30 cellular contexts compared by ENCODE assay signal in the genomic region with DNA sequence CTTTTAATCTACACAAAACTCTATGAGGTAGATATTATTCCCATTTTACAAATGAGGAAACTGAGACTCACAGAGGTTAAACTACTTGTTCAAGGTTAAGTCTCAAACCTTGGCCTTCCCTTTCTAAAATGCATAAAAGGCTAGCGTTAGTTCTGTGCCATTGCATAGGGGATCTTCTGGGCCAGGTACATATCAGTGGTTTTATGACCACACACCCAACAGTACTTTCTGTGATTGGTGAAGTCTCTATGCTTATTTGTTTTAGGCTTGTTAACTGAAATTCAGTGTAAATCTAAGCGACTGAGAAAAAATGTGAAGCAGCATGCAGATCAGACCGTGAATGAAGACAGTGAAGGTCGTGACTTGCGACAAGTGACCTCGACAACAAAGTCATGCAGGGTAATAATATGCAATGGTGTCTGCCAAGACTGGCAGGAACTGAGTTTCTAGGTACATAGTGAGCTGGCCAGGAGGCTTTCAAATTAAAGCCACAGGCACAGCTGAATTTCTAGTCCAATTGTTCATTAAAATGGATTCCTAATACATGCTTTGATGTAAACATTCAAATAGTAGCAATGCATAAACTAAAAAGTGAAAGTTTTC. TPM values are rescaled to one million over a fixed set of nuclear protein-coding genes. Genes with fewer than 3 reads are reported as not detected.
"Had no signal": no experiment of that assay in that cellular context is flagged by ENCODE, and none has a peak within 500 bp of the region (broad histone marks: within the 10 kb centered on the region; RNA-seq: fewer than 3 reads in every experiment).

No MANE protein-coding gene starts in this region.

- H3K4me1 Mint-ChIP-seq: activated CD4-positive, alpha-beta T cell treated with anti-CD3 and anti-CD28 coated beads for 36 hours; activated CD4-positive, alpha-beta T cell treated with anti-CD3 and anti-CD28 coated beads, Interleukin-2, amount 10 ng/mL, durations not matched to agents 24 days and 14 days; activated CD8-positive, alpha-beta memory T cell treated with anti-CD3 and anti-CD28 coated beads, Interleukin-2, amount 10 ng/mL, durations not matched to agents 7 days and 5 days; activated naive CD4-positive, alpha-beta T cell treated with anti-CD3 and anti-CD28 coated beads, Interleukin-2, amount 50 U/mL, for 24 hours; activated naive CD8-positive, alpha-beta T cell treated with anti-CD3 and anti-CD28 coated beads for 36 hours; activated naive CD8-positive, alpha-beta T cell treated with anti-CD3 and anti-CD28 coated beads, Interleukin-2, amount 50 U/mL, for 24 hours had no signal

- H3K9me3 Mint-ChIP-seq: activated CD4-positive, alpha-beta memory T cell treated with anti-CD3 and anti-CD28 coated beads for 36 hours; activated naive CD4-positive, alpha-beta T cell treated with anti-CD3 and anti-CD28 coated beads for 36 hours; activated naive CD4-positive, alpha-beta T cell treated with anti-CD3 and anti-CD28 coated beads, Interleukin-2, amount 50 U/mL, for 24 hours; activated naive CD8-positive, alpha-beta T cell treated with anti-CD3 and anti-CD28 coated beads for 36 hours; activated naive CD8-positive, alpha-beta T cell treated with anti-CD3 and anti-CD28 coated beads, Interleukin-2, amount 50 U/mL, for 24 hours; activated T-helper 1 cell treated with anti-CD3 and anti-CD28 coated beads, Interleukin-12 subunit alpha, Interleukin-12 subunit beta, Interleukin-2, Interleukin-4 antibody, amounts not matched to agents 30 ng/mL and 10 ng/mL and 1 ng/mL, durations not matched to agents 14 hours and 24 hours and 36 hours; activated T-helper 2 cell treated with anti-CD3 and anti-CD28 coated beads, Interferon-gamma antibody, Interleukin-2, Interleukin-4, amounts not matched to agents 10 μg/mL and 5 μg/mL and 100 μg/mL, durations not matched to agents 14 hours and 24 hours and 36 hours; brain had no signal

- DNase-seq: activated CD4-positive, alpha-beta memory T cell treated with anti-CD3 and anti-CD28 coated beads for 36 hours; activated CD4-positive, alpha-beta T cell treated with anti-CD3 and anti-CD28 coated beads for 36 hours; activated CD4-positive, alpha-beta T cell treated with anti-CD3 and anti-CD28 coated beads, Interleukin-2, amount 10 ng/mL, durations not matched to agents 24 days and 14 days; activated CD4-positive, CD25-positive, alpha-beta regulatory T cell; activated CD4-positive, CD25-positive, alpha-beta regulatory T cell treated with anti-CD3 and anti-CD28 coated beads, Interleukin-2, amount 50 U/mL, for 72 hours; activated CD8-positive, alpha-beta memory T cell treated with anti-CD3 and anti-CD28 coated beads, Interleukin-2, amount 10 ng/mL, durations not matched to agents 7 days and 5 days; activated CD8-positive, alpha-beta memory T cell treated with anti-CD3 and anti-CD28 coated beads, Interleukin-2, amount 50 U/mL, for 4 hours; activated CD8-positive, alpha-beta T cell treated with anti-CD3 and anti-CD28 coated beads, Interleukin-2, amount 10 ng/mL, durations not matched to agents 7 days and 5 days; activated effector memory CD4-positive, alpha-beta T cell treated with anti-CD3 and anti-CD28 coated beads, Interleukin-2, amount 50 U/mL, for 16 hours; activated naive CD4-positive, alpha-beta T cell treated with anti-CD3 and anti-CD28 coated beads for 36 hours; activated naive CD8-positive, alpha-beta T cell treated with anti-CD3 and anti-CD28 coated beads for 36 hours; activated naive CD8-positive, alpha-beta T cell treated with anti-CD3 and anti-CD28 coated beads, Interleukin-2, amount 50 U/mL, for 24 hours; activated T-cell treated with anti-CD3 and anti-CD28 coated beads, Interleukin-2, amount 50 U/mL, for 1 hour; activated T-cell treated with anti-CD3 and anti-CD28 coated beads, Interleukin-2, amount 50 U/mL, for 48 hours; central memory CD4-positive, alpha-beta T cell; cerebellar nuclear complex; colonic mucosa; effector CD8-positive, alpha-beta T cell; esophagus squamous epithelium; foreskin melanocyte; T-helper 2 cell had no signal

- ATAC-seq: activated CD4-positive, alpha-beta T cell treated with anti-CD3 and anti-CD28 coated beads for 36 hours; activated CD8-positive, alpha-beta memory T cell treated with anti-CD3 and anti-CD28 coated beads, Interleukin-2, amount 10 ng/mL, durations not matched to agents 7 days and 5 days; activated CD8-positive, alpha-beta T cell treated with anti-CD3 and anti-CD28 coated beads, Interleukin-2, amount 10 ng/mL, durations not matched to agents 7 days and 5 days; activated naive CD8-positive, alpha-beta T cell treated with anti-CD3 and anti-CD28 coated beads, Interleukin-2, amount 50 U/mL, for 24 hours; gastroesophageal sphincter had no signal

- H3K36me3 ChIP-seq: ascending aorta, breast epithelium, cardiac muscle cell, colonic mucosa, esophagus squamous epithelium, gastroesophageal sphincter had no signal

- H3K9me3 ChIP-seq: ascending aorta, breast epithelium, colonic mucosa, esophagus squamous epithelium, gastroesophageal sphincter had no signal

- H3K36me3 Mint-ChIP-seq: activated CD4-positive, alpha-beta memory T cell treated with anti-CD3 and anti-CD28 coated beads for 36 hours; activated CD8-positive, alpha-beta memory T cell treated with anti-CD3 and anti-CD28 coated beads, Interleukin-2, amount 10 ng/mL, durations not matched to agents 7 days and 5 days; activated naive CD4-positive, alpha-beta T cell treated with anti-CD3 and anti-CD28 coated beads, Interleukin-2, amount 50 U/mL, for 24 hours; activated naive CD8-positive, alpha-beta T cell treated with anti-CD3 and anti-CD28 coated beads for 36 hours; brain had no signal

- H3K4me3 Mint-ChIP-seq: activated CD4-positive, alpha-beta memory T cell treated with anti-CD3 and anti-CD28 coated beads for 36 hours; activated CD4-positive, alpha-beta T cell treated with anti-CD3 and anti-CD28 coated beads for 36 hours; activated CD4-positive, alpha-beta T cell treated with anti-CD3 and anti-CD28 coated beads, Interleukin-2, amount 10 ng/mL, durations not matched to agents 24 days and 14 days; activated CD8-positive, alpha-beta memory T cell treated with anti-CD3 and anti-CD28 coated beads, Interleukin-2, amount 10 ng/mL, durations not matched to agents 7 days and 5 days; activated CD8-positive, alpha-beta T cell treated with anti-CD3 and anti-CD28 coated beads, Interleukin-2, amount 10 ng/mL, durations not matched to agents 7 days and 5 days; activated naive CD4-positive, alpha-beta T cell treated with anti-CD3 and anti-CD28 coated beads for 36 hours; activated naive CD4-positive, alpha-beta T cell treated with anti-CD3 and anti-CD28 coated beads, Interleukin-2, amount 50 U/mL, for 24 hours; activated naive CD8-positive, alpha-beta T cell treated with anti-CD3 and anti-CD28 coated beads for 36 hours; activated naive CD8-positive, alpha-beta T cell treated with anti-CD3 and anti-CD28 coated beads, Interleukin-2, amount 50 U/mL, for 24 hours; activated T-helper 1 cell treated with anti-CD3 and anti-CD28 coated beads, Interleukin-12 subunit alpha, Interleukin-12 subunit beta, Interleukin-2, Interleukin-4 antibody, amounts not matched to agents 30 ng/mL and 10 ng/mL and 1 ng/mL, durations not matched to agents 14 hours and 24 hours and 36 hours; brain had no signal

- H3K4me3 ChIP-seq: ascending aorta, breast epithelium, cardiac muscle cell, colonic mucosa, esophagus squamous epithelium, gastroesophageal sphincter had no signal

- H3K27me3 ChIP-seq: ascending aorta, cardiac muscle cell, colonic mucosa, esophagus squamous epithelium, gastroesophageal sphincter had no signal

- H3K27ac Mint-ChIP-seq: activated CD4-positive, alpha-beta memory T cell treated with anti-CD3 and anti-CD28 coated beads for 36 hours; activated CD4-positive, alpha-beta T cell treated with anti-CD3 and anti-CD28 coated beads for 36 hours; activated CD4-positive, alpha-beta T cell treated with anti-CD3 and anti-CD28 coated beads, Interleukin-2, amount 10 ng/mL, durations not matched to agents 24 days and 14 days; activated CD8-positive, alpha-beta memory T cell treated with anti-CD3 and anti-CD28 coated beads, Interleukin-2, amount 10 ng/mL, durations not matched to agents 7 days and 5 days; activated CD8-positive, alpha-beta T cell treated with anti-CD3 and anti-CD28 coated beads, Interleukin-2, amount 10 ng/mL, durations not matched to agents 7 days and 5 days; activated naive CD4-positive, alpha-beta T cell treated with anti-CD3 and anti-CD28 coated beads for 36 hours; activated naive CD4-positive, alpha-beta T cell treated with anti-CD3 and anti-CD28 coated beads, Interleukin-2, amount 50 U/mL, for 24 hours; activated naive CD8-positive, alpha-beta T cell treated with anti-CD3 and anti-CD28 coated beads for 36 hours; activated naive CD8-positive, alpha-beta T cell treated with anti-CD3 and anti-CD28 coated beads, Interleukin-2, amount 50 U/mL, for 24 hours; activated T-helper 1 cell treated with anti-CD3 and anti-CD28 coated beads, Interleukin-12 subunit alpha, Interleukin-12 subunit beta, Interleukin-2, Interleukin-4 antibody, amounts not matched to agents 30 ng/mL and 10 ng/mL and 1 ng/mL, durations not matched to agents 14 hours and 24 hours and 36 hours; activated T-helper 2 cell treated with anti-CD3 and anti-CD28 coated beads, Interferon-gamma antibody, Interleukin-2, Interleukin-4, amounts not matched to agents 10 μg/mL and 5 μg/mL and 100 μg/mL, durations not matched to agents 14 hours and 24 hours and 36 hours had no signal

- H3K27ac ChIP-seq: ascending aorta, breast epithelium, cardiac muscle cell, colonic mucosa, epithelial cell of prostate, esophagus squamous epithelium, gastroesophageal sphincter had no signal

- H3K27me3 Mint-ChIP-seq: activated CD4-positive, alpha-beta T cell treated with anti-CD3 and anti-CD28 coated beads, Interleukin-2, amount 10 ng/mL, durations not matched to agents 24 days and 14 days; activated CD8-positive, alpha-beta memory T cell treated with anti-CD3 and anti-CD28 coated beads, Interleukin-2, amount 10 ng/mL, durations not matched to agents 7 days and 5 days had no signal

- H3K4me1 ChIP-seq: ascending aorta, breast epithelium, colonic mucosa, esophagus squamous epithelium, gastroesophageal sphincter had no signal

RNA-seq across cellular contexts. Expression of gene GAS2L3, which starts 38.8 kb away (rescaled TPM):
- total RNA-seq: ascending aorta had no signal
